In genomic region chr22:17035976-17036841, GRCh38 we compare ENCODE assay signal across 9 cellular contexts. TPM values are rescaled to one million over a fixed set of nuclear protein-coding genes. Genes with fewer than 3 reads are reported as not detected.
DNase-seq lines count a peak whose midpoint lies in the region; ATAC-seq and TF ChIP-seq lines count a peak whose summit lies in the region.
"Not testable (repeated sequence)": the region's sequence is repeated elsewhere in the genome, so short reads cannot be mapped to it uniquely, and the experiment has no call there.
"Had no signal": no experiment of that assay in that cellular context is flagged by ENCODE, and none has a peak within 500 bp of the region (broad histone marks: within the 10 kb centered on the region; RNA-seq: fewer than 3 reads in every experiment).

No MANE protein-coding gene starts in this region.

- not testable (repeated sequence) for H3K4me1 Mint-ChIP-seq in CD8-positive, alpha-beta T cell (ENCODE audit: low read depth); activated naive CD8-positive, alpha-beta T cell treated with anti-CD3 and anti-CD28 coated beads, Interleukin-2, amount 10 ng/mL, durations not matched to agents 7 days and 5 days
- H3K4me1 Mint-ChIP-seq in stimulated activated naive CD8-positive, alpha-beta T cell treated with anti-CD3 and anti-CD28 coated beads, Interleukin-15, amount 100 ng/mL, for 72 hours = peaks cover 14% of the 10 kb centered on the region

- peaks cover 17% of the 10 kb centered on the region for H3K27me3 Mint-ChIP-seq in CD8-positive, alpha-beta T cell (ENCODE audit: low read depth)
- H3K27me3 Mint-ChIP-seq in activated naive CD8-positive, alpha-beta T cell treated with anti-CD3 and anti-CD28 coated beads, Interleukin-2, amount 10 ng/mL, durations not matched to agents 7 days and 5 days = peaks cover 16% of the 10 kb centered on the region
- peaks cover 30% of the 10 kb centered on the region for H3K27me3 Mint-ChIP-seq in stimulated activated naive CD8-positive, alpha-beta T cell treated with anti-CD3 and anti-CD28 coated beads, Interleukin-15, amount 100 ng/mL, for 72 hours

- not testable (repeated sequence) for H3K27ac Mint-ChIP-seq in CD8-positive, alpha-beta T cell
- peak overlapping the region; percentile 52 for H3K27ac Mint-ChIP-seq in activated naive CD8-positive, alpha-beta T cell treated with anti-CD3 and anti-CD28 coated beads, Interleukin-2, amount 10 ng/mL, durations not matched to agents 7 days and 5 days
- H3K27ac Mint-ChIP-seq in stimulated activated naive CD8-positive, alpha-beta T cell treated with anti-CD3 and anti-CD28 coated beads, Interleukin-15, amount 100 ng/mL, for 72 hours = peak overlapping the region; percentile 51 to 90

- not testable (repeated sequence) for H3K36me3 ChIP-seq in CD8-positive, alpha-beta T cell (ENCODE audit: insufficient read depth, low read length); Panc1 (ENCODE audit: control insufficient read depth, insufficient read depth, low read length); gastroesophageal sphincter

- not testable (repeated sequence) for BruUV-seq in Panc1 (replicated peaks; lab: Mats Ljungman, UMichigan)

- 16% methylated on average over 13 of the region's 56 CpGs; no CpG with 5 or more reads in 1 of the 2 donors for WGBS in gastroesophageal sphincter (ENCODE audit: low coverage in 1 of 2), 2 donors

- not testable (repeated sequence) for TF ChIP-seq POLR2A in gastroesophageal sphincter (IDR thresholded peaks at IDR 0.05)

- H3K4me1 ChIP-seq in CD8-positive, alpha-beta T cell (ENCODE audit: insufficient read depth, low read length); Panc1 (ENCODE audit: control insufficient read depth, insufficient read depth, low read length); mononuclear cell (ENCODE audit: insufficient read depth, low read length): not testable (repeated sequence)
- H3K4me1 ChIP-seq in gastroesophageal sphincter = peaks cover 0 to 11% (median 0%) of the 10 kb centered on the region in 3 donors

- POLR2A ChIA-PET in CD8-positive, alpha-beta T cell (lab: Charles Lee); Panc1 (lab: Charles Lee); activated naive CD8-positive, alpha-beta T cell treated with anti-CD3 and anti-CD28 coated beads, Interleukin-2, amount 10 ng/mL, durations not matched to agents 7 days and 5 days (lab: Charles Lee): not testable (repeated sequence)

- TF ChIP-seq CTCF in CD8-positive, alpha-beta T cell (IDR thresholded peaks at IDR 0.05); Panc1 (IDR thresholded peaks at IDR 0.05); gastroesophageal sphincter (IDR thresholded peaks at IDR 0.05): not testable (repeated sequence)

- in situ Hi-C loops in Panc1 (cut with HindIII; ENCODE audit: low pct_unique_long_range_greater_than_20kb, low sequenced_read_pairs) = not testable (repeated sequence)

- H3K4me3 ChIP-seq in CD8-positive, alpha-beta T cell (ENCODE audit: low read depth, low read length) = peak overlapping the region; percentile 39
- H3K4me3 ChIP-seq in Panc1 (ENCODE audit: low read depth in 2 of 2, low read length in 2 of 2) (peak overlapping the region; percentile 26 to 34), gastroesophageal sphincter (peak overlapping the region; percentile 18 to 47), mononuclear cell (ENCODE audit: low read length) (peak overlapping the region; percentile 13)

- intact Hi-C loops in CD8-positive, alpha-beta T cell (cut with DNase I, micrococcal nuclease); Panc1 (cut with micrococcal nuclease; ENCODE audit: unreplicated experiment): not testable (repeated sequence)

- H3K27ac ChIP-seq in CD8-positive, alpha-beta T cell (ENCODE audit: low read depth, low read length); Panc1 (ENCODE audit: low read length): not testable (repeated sequence)
- peak overlapping the region in 3 of 4 donors; percentile 12 to 73 (median 45) for H3K27ac ChIP-seq in gastroesophageal sphincter

- CTCF ChIA-PET in CD8-positive, alpha-beta T cell (lab: Charles Lee); Panc1 (lab: Charles Lee): not testable (repeated sequence)

- TF ChIP-seq EP300 in gastroesophageal sphincter (IDR thresholded peaks at IDR 0.05) = not testable (repeated sequence)

- H3K36me3 Mint-ChIP-seq in CD8-positive, alpha-beta T cell; activated naive CD8-positive, alpha-beta T cell treated with anti-CD3 and anti-CD28 coated beads, Interleukin-2, amount 10 ng/mL, durations not matched to agents 7 days and 5 days: not testable (repeated sequence)

- peak overlapping the region; percentile 74 for H3K4me3 Mint-ChIP-seq in CD8-positive, alpha-beta T cell
- peak overlapping the region; percentile 58 for H3K4me3 Mint-ChIP-seq in activated naive CD8-positive, alpha-beta T cell treated with anti-CD3 and anti-CD28 coated beads, Interleukin-2, amount 10 ng/mL, durations not matched to agents 7 days and 5 days
- peak overlapping the region; percentile 71 to 81 for H3K4me3 Mint-ChIP-seq in stimulated activated naive CD8-positive, alpha-beta T cell treated with anti-CD3 and anti-CD28 coated beads, Interleukin-15, amount 100 ng/mL, for 72 hours

- DNase-seq in CD8-positive, alpha-beta T cell; Panc1 (ENCODE audit: low read depth, low spot score): not testable (repeated sequence)
- peak; percentile 37 for DNase-seq in activated naive CD8-positive, alpha-beta T cell treated with anti-CD3 and anti-CD28 coated beads, Interleukin-2, amount 10 ng/mL, durations not matched to agents 7 days and 5 days
- peak; percentile 5 to 18 for DNase-seq in stimulated activated naive CD8-positive, alpha-beta T cell treated with anti-CD3 and anti-CD28 coated beads, Interleukin-15, amount 100 ng/mL, for 72 hours

- H3K9me3 Mint-ChIP-seq in CD8-positive, alpha-beta T cell; activated naive CD8-positive, alpha-beta T cell treated with anti-CD3 and anti-CD28 coated beads, Interleukin-2, amount 10 ng/mL, durations not matched to agents 7 days and 5 days; stimulated activated naive CD8-positive, alpha-beta T cell treated with anti-CD3 and anti-CD28 coated beads, Interleukin-15, amount 100 ng/mL, for 72 hours: not testable (repeated sequence)

- ATAC-seq in CD8-positive, alpha-beta T cell = peak; percentile 25
- ATAC-seq in GM19438 (IDR thresholded peaks at IDR 0.05; ENCODE audit: low read depth, unreplicated experiment) (peak; percentile 34), HG03175 (IDR thresholded peaks at IDR 0.05; ENCODE audit: unreplicated experiment) (peak; percentile 34), Panc1 (peak; percentile 65), gastroesophageal sphincter (peak; percentile 33)
- peak; percentile 24 for ATAC-seq in activated naive CD8-positive, alpha-beta T cell treated with anti-CD3 and anti-CD28 coated beads, Interleukin-2, amount 10 ng/mL, durations not matched to agents 7 days and 5 days (ENCODE audit: low read depth)
- ATAC-seq in stimulated activated naive CD8-positive, alpha-beta T cell treated with anti-CD3 and anti-CD28 coated beads, Interleukin-15, amount 100 ng/mL, for 72 hours = peak; percentile 75

- not testable (repeated sequence) for H3K9me3 ChIP-seq in CD8-positive, alpha-beta T cell (ENCODE audit: low read length); Panc1 (ENCODE audit: control insufficient read depth, insufficient read depth, low read depth, low read length); gastroesophageal sphincter; mononuclear cell (ENCODE audit: low read depth, low read length)

- not testable (repeated sequence) for H3K27me3 ChIP-seq in CD8-positive, alpha-beta T cell (ENCODE audit: insufficient read depth, low read length); Panc1 (ENCODE audit: control insufficient read depth, insufficient read depth, low read length); mononuclear cell (ENCODE audit: insufficient read depth, low read length)
- H3K27me3 ChIP-seq in gastroesophageal sphincter = peaks cover 64% of the 10 kb centered on the region

RNA-seq across cellular contexts. Expression of gene GAB4, which starts 28.2 kb away (rescaled TPM):
- under 1 TPM in 1 of 2 experiments, not detected in 1; 0.16 TPM for total RNA-seq in CD8-positive, alpha-beta T cell
- total RNA-seq in Panc1 (2021; ENCODE audit: unreplicated experiment) = not detected
- not detected for polyA plus RNA-seq in Panc1 (2012; ENCODE audit: insufficient read length)
- total RNA-seq in activated naive CD8-positive, alpha-beta T cell treated with anti-CD3 and anti-CD28 coated beads, Interleukin-2, amount 10 ng/mL, durations not matched to agents 7 days and 5 days = not detected
- total RNA-seq in gastroesophageal sphincter = not detected
- 0.21 TPM for total RNA-seq in mononuclear cell
- total RNA-seq: activated CD4-positive, alpha-beta memory T cell treated with anti-CD3 and anti-CD28 coated beads, Interleukin-2, amount 10 ng/mL, durations not matched to agents 7 days and 5 days had no signal

RNA-seq across cellular contexts. Expression of gene IL17RA, which starts 48.6 kb away (rescaled TPM):
- total RNA-seq in CD8-positive, alpha-beta T cell = 10 to 100 TPM; 20.4 to 24.7 TPM
- total RNA-seq in Panc1 (2021; ENCODE audit: unreplicated experiment) (11.7 TPM), gastroesophageal sphincter (10 to 100 TPM in 3 of 4 donors, 1 to 10 TPM in 1; 5.9 to 15.6 (median 14.2) TPM), mononuclear cell (24.8 TPM)
- 9.1 TPM for polyA plus RNA-seq in Panc1 (2012; ENCODE audit: insufficient read length)
- total RNA-seq in activated naive CD8-positive, alpha-beta T cell treated with anti-CD3 and anti-CD28 coated beads, Interleukin-2, amount 10 ng/mL, durations not matched to agents 7 days and 5 days = 10 to 100 TPM; 46.7 to 48.0 TPM

Comparison
In these comparisons a context has a peak if more than half of its experiments do, and no peak if none do; other contexts are left out.
1. ATAC-seq: peak in every context shown above with its lines; median percentile 75 in stimulated activated naive CD8-positive, alpha-beta T cell treated with anti-CD3 and anti-CD28 coated beads, Interleukin-15, amount 100 ng/mL, for 72 hours; 65 in Panc1; 34 in GM19438; 34 in HG03175; 33 in gastroesophageal sphincter; 25 in CD8-positive, alpha-beta T cell; 24 in activated naive CD8-positive, alpha-beta T cell treated with anti-CD3 and anti-CD28 coated beads, Interleukin-2, amount 10 ng/mL, durations not matched to agents 7 days and 5 days.